ENCODE assay signal across 15 cellular contexts in the genomic region with DNA sequence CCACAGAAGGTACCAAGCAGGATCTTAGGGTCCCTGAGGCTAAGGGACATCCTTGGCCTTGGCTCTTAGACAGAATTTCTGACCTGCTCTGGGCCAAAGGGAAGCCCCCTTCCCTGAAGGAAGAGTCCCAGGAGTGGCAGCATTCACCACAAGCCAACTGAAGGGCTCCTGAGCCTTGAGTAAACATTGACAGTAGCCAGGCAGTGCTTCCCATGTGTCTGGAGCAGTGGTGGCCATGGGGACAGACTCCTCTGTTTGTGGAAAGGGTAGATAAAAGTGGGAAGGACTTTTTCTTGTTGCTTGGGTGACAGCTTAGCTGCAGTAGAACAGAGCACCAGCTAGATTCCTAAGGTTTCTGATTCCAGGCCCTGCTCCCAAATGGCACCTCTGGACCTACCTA.
DNase-seq lines count a peak whose midpoint lies in the region; ATAC-seq and TF ChIP-seq lines count a peak whose summit lies in the region.
"Had no signal": no experiment of that assay in that cellular context is flagged by ENCODE, and none has a peak within 500 bp of the region (broad histone marks: within the 10 kb centered on the region; RNA-seq: fewer than 3 reads in every experiment).

No MANE protein-coding gene starts in this region.

- intact Hi-C loops in body of pancreas (cut with DNase I) = no loop called here
- intact Hi-C loops in left lung (cut with DNase I) = no loop called here

- no peaks in the 10 kb centered on the region for H3K36me3 ChIP-seq in body of pancreas (replicated peaks in 1 of 2; ENCODE audit: insufficient read depth in 1 of 2, low read depth in 2 of 2)
- no peaks in the 10 kb centered on the region for H3K36me3 ChIP-seq in left lung
- H3K36me3 ChIP-seq: MG63, right lobe of liver had no signal

- H3K4me1 ChIP-seq in body of pancreas (peaks cover 22% of the 10 kb centered on the region), left lung (peaks cover 0 to 6% of the 10 kb centered on the region in 2 donors)

- ATAC-seq in body of pancreas (peak; percentile 70), left lung (peak; percentile 74), HG03439 (IDR thresholded peaks at IDR 0.05; ENCODE audit: unreplicated experiment) (no peak)
- ATAC-seq: effector memory CD8-positive, alpha-beta T cell had no signal

- H3K27me3 ChIP-seq in body of pancreas (no peaks in the 10 kb centered on the region), left lung (no peaks in the 10 kb centered on the region)
- H3K27me3 ChIP-seq: MG63, right lobe of liver had no signal

- TF ChIP-seq POLR2A in body of pancreas (IDR thresholded peaks at IDR 0.05) = no peak

- peak; percentile 32 for DNase-seq in NCI-H146 (lab: John Stamatoyannopoulos, UW)
- no peak for DNase-seq in NCI-H146 treated with DMSO at 0.1 percent for 48 hours (lab: John Stamatoyannopoulos, UW; ENCODE audit: unreplicated experiment)
- peak; percentile 27 to 47 (median 42) for DNase-seq in body of pancreas
- no peak for DNase-seq in left lung
- no peak for DNase-seq in NK-92 (lab: John Stamatoyannopoulos, UW; ENCODE audit: unreplicated experiment)
- DNase-seq in NCI-H187 treated with DMSO at 0.1 percent for 48 hours (lab: John Stamatoyannopoulos, UW) = no peak
- DNase-seq: activated CD4-positive, alpha-beta memory T cell treated with anti-CD3 and anti-CD28 coated beads, Interleukin-2, amount 10 ng/mL, durations not matched to agents 7 days and 5 days; activated effector memory CD4-positive, alpha-beta T cell treated with anti-CD3 and anti-CD28 coated beads, Interleukin-2, amount 50 U/mL, for 16 hours; effector memory CD8-positive, alpha-beta T cell; GF-D8; nephron progenitor cell had no signal

- no peak overlapping the region for H3K4me3 ChIP-seq in body of pancreas
- H3K4me3 ChIP-seq in left lung = no peak overlapping the region
- H3K4me3 ChIP-seq: MG63, right lobe of liver had no signal

- TF ChIP-seq CTCF in body of pancreas (IDR thresholded peaks at IDR 0.05) (no peak), left lung (IDR thresholded peaks at IDR 0.05) (no peak)

- H3K27ac ChIP-seq in body of pancreas = peak overlapping the region in 3 of 4 donors; percentile 66 to 77 (median 68)
- peak overlapping the region in 1 of 2 donors; percentile 33 for H3K27ac ChIP-seq in left lung
- H3K27ac ChIP-seq in temporal lobe (ENCODE audit: low read depth, low read length) = peak overlapping the region; percentile 47

- H3K9me3 ChIP-seq in body of pancreas (no peaks in the 10 kb centered on the region), left lung (peaks cover 0 to 7% of the 10 kb centered on the region in 2 donors)
- H3K9me3 ChIP-seq: MG63, right lobe of liver had no signal

Comparison
In these comparisons a context has a peak if more than half of its experiments do, and no peak if none do; other contexts are left out.
1. DNase-seq: peak in NCI-H146 (single experiment) and body of pancreas (4 of 4); none in NCI-H146 treated with DMSO at 0.1 percent for 48 hours (single experiment), left lung (0 of 2), NK-92 (single experiment) and NCI-H187 treated with DMSO at 0.1 percent for 48 hours (single experiment).